9 cellular contexts compared by ENCODE assay signal in the genomic region with DNA sequence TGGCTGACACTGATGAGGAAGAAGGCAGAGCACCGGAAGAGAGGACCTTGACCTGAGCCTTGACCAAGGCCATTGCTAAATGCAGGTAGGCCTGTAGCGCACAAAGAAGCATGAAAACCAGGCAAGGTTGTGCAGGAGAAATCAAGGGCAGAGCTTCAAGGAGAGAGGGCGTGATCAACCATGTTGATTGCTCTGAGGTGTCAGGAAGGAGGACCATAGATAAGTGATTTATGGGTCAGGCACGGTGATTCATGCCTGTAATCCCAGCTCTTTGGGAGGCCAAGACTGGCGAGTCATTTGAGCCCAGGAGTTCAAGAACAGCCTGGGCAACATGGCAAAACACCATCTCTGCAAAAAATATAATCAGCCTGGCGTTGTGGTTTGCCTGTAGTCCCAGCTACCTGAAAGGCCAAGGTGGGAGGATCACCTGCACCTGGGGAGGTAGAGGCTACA. TPM values are rescaled to one million over a fixed set of nuclear protein-coding genes. Genes with fewer than 3 reads are reported as not detected.
DNase-seq lines count a peak whose midpoint lies in the region; ATAC-seq, FAIRE-seq and TF ChIP-seq lines count a peak whose summit lies in the region.
"Had no signal": no experiment of that assay in that cellular context is flagged by ENCODE, and none has a peak within 500 bp of the region (broad histone marks: within the 10 kb centered on the region; RNA-seq: fewer than 3 reads in every experiment).

No MANE protein-coding gene starts in this region.

- H3K27ac ChIP-seq in right atrium auricular region = peak overlapping the region; percentile 38 to 83
- peak overlapping the region; percentile 46 to 98 (median 64) for H3K27ac ChIP-seq in upper lobe of left lung
- H3K27ac ChIP-seq: VCaP had no signal

- peak overlapping the region; percentile 2 to 24 for H3K27ac Mint-ChIP-seq in natural killer cell
- H3K27ac Mint-ChIP-seq in natural killer cell treated with Interleukin-12 subunit alpha and Interleukin-12 subunit beta and Interleukin-15 and Interleukin-18, amount 100 ng/mL, for 72 hours = peak overlapping the region in 1 of 2 donors; percentile 47
- H3K27ac Mint-ChIP-seq in activated CD8-positive, alpha-beta T cell treated with anti-CD3 and anti-CD28 coated beads, Interleukin-2, amount 10 ng/mL, durations not matched to agents 7 days and 5 days = peak overlapping the region; percentile 81
- H3K27ac Mint-ChIP-seq in osteocyte (ENCODE audit: unreplicated experiment) = no peak overlapping the region

- CTCF ChIA-PET in activated CD8-positive, alpha-beta T cell treated with anti-CD3 and anti-CD28 coated beads, Interleukin-2, amount 10 ng/mL, durations not matched to agents 7 days and 5 days (lab: Charles Lee) = interaction anchor here (1.5 to 13.3 kb wide), 4 partner anchors 9 to 23 kb away, joined by 3 to 347 read pairs (median 7); a partner anchor contains a TSS

- TF ChIP-seq CTCF in natural killer cell (IDR thresholded peaks at IDR 0.05) (no peak), right atrium auricular region (IDR thresholded peaks at IDR 0.05) (no peak), upper lobe of left lung (IDR thresholded peaks at IDR 0.05) (no peak), osteocyte (IDR thresholded peaks at IDR 0.05) (no peak)

- ATAC-seq in natural killer cell = no peak
- no peak for ATAC-seq in natural killer cell treated with Interleukin-12 subunit alpha and Interleukin-12 subunit beta and Interleukin-15 and Interleukin-18, amount 100 ng/mL, for 72 hours
- ATAC-seq in activated CD8-positive, alpha-beta T cell treated with anti-CD3 and anti-CD28 coated beads, Interleukin-2, amount 10 ng/mL, durations not matched to agents 7 days and 5 days = no peak
- ATAC-seq in upper lobe of left lung (ENCODE audit: low FRiP score in 2 of 2) = no peak
- ATAC-seq in HG03025 (IDR thresholded peaks at IDR 0.05; ENCODE audit: low FRiP score, unreplicated experiment) = no peak

- no peak overlapping the region for H3K4me3 Mint-ChIP-seq in natural killer cell
- H3K4me3 Mint-ChIP-seq in natural killer cell treated with Interleukin-12 subunit alpha and Interleukin-12 subunit beta and Interleukin-15 and Interleukin-18, amount 100 ng/mL, for 72 hours = no peak overlapping the region
- H3K4me3 Mint-ChIP-seq in activated CD8-positive, alpha-beta T cell treated with anti-CD3 and anti-CD28 coated beads, Interleukin-2, amount 10 ng/mL, durations not matched to agents 7 days and 5 days = peak overlapping the region; percentile 0
- H3K4me3 Mint-ChIP-seq in osteocyte (ENCODE audit: unreplicated experiment) = no peak overlapping the region

- no peaks in the 10 kb centered on the region for H3K36me3 Mint-ChIP-seq in natural killer cell
- H3K36me3 Mint-ChIP-seq in natural killer cell treated with Interleukin-12 subunit alpha and Interleukin-12 subunit beta and Interleukin-15 and Interleukin-18, amount 100 ng/mL, for 72 hours = no peaks in the 10 kb centered on the region
- H3K36me3 Mint-ChIP-seq in activated CD8-positive, alpha-beta T cell treated with anti-CD3 and anti-CD28 coated beads, Interleukin-2, amount 10 ng/mL, durations not matched to agents 7 days and 5 days (ENCODE audit: low read depth) = peaks cover 80% of the 10 kb centered on the region
- peaks cover 5% of the 10 kb centered on the region for H3K36me3 Mint-ChIP-seq in osteocyte (ENCODE audit: unreplicated experiment)

- H3K4me1 ChIP-seq in right atrium auricular region = peaks cover 0 to 100% of the 10 kb centered on the region in 2 donors
- peaks cover 92 to 100% (median 97%) of the 10 kb centered on the region in 4 donors for H3K4me1 ChIP-seq in upper lobe of left lung

- H3K27me3 ChIP-seq in right atrium auricular region (no peaks in the 10 kb centered on the region), upper lobe of left lung (no peaks in the 10 kb centered on the region)

- no peaks in the 10 kb centered on the region for H3K9me3 ChIP-seq in right atrium auricular region
- H3K9me3 ChIP-seq in upper lobe of left lung = no peaks in the 10 kb centered on the region

- 78 to 80% methylated on average over 6 of the region's 6 CpGs for WGBS in upper lobe of left lung, 2 donors

- no peaks in the 10 kb centered on the region for H3K9me3 Mint-ChIP-seq in natural killer cell
- no peaks in the 10 kb centered on the region for H3K9me3 Mint-ChIP-seq in natural killer cell treated with Interleukin-12 subunit alpha and Interleukin-12 subunit beta and Interleukin-15 and Interleukin-18, amount 100 ng/mL, for 72 hours
- no peaks in the 10 kb centered on the region for H3K9me3 Mint-ChIP-seq in activated CD8-positive, alpha-beta T cell treated with anti-CD3 and anti-CD28 coated beads, Interleukin-2, amount 10 ng/mL, durations not matched to agents 7 days and 5 days (ENCODE audit: insufficient read depth)
- no peaks in the 10 kb centered on the region for H3K9me3 Mint-ChIP-seq in osteocyte (ENCODE audit: unreplicated experiment)

- H3K36me3 ChIP-seq in right atrium auricular region (no peaks in the 10 kb centered on the region), upper lobe of left lung (no peaks in the 10 kb centered on the region)

- POLR2A ChIA-PET in activated CD8-positive, alpha-beta T cell treated with anti-CD3 and anti-CD28 coated beads, Interleukin-2, amount 10 ng/mL, durations not matched to agents 7 days and 5 days (lab: Charles Lee) = interaction anchor here (1.0 to 12.6 kb wide), 3 partner anchors 7 to 93 kb away, joined by 3 to 343 read pairs (median 5); a partner anchor contains a TSS

- no peak for DNase-seq in natural killer cell
- no peak for DNase-seq in natural killer cell treated with Interleukin-12 subunit alpha and Interleukin-12 subunit beta and Interleukin-15 and Interleukin-18, amount 100 ng/mL, for 72 hours (ENCODE audit: low spot score)
- no peak for DNase-seq in activated CD8-positive, alpha-beta T cell treated with anti-CD3 and anti-CD28 coated beads, Interleukin-2, amount 10 ng/mL, durations not matched to agents 7 days and 5 days
- DNase-seq in right atrium auricular region (ENCODE audit: low spot score) = no peak
- DNase-seq in upper lobe of left lung = no peak
- DNase-seq in urothelium cell line (ENCODE audit: low spot score) = no peak
- no peak for DNase-seq in osteocyte (ENCODE audit: extremely low spot score, unreplicated experiment)

- intact Hi-C loops in natural killer cell (cut with micrococcal nuclease) = no loop called here

- no peak for TF ChIP-seq POLR2A in upper lobe of left lung (IDR thresholded peaks at IDR 0.05)

- no peak for TF ChIP-seq EP300 in upper lobe of left lung (IDR thresholded peaks at IDR 0.05)

- FAIRE-seq in urothelium cell line (lab: Jason Lieb, UNC) = no peak

- peaks cover 86 to 88% of the 10 kb centered on the region in 2 donors for H3K4me1 Mint-ChIP-seq in natural killer cell
- peaks cover 56 to 63% of the 10 kb centered on the region in 2 donors for H3K4me1 Mint-ChIP-seq in natural killer cell treated with Interleukin-12 subunit alpha and Interleukin-12 subunit beta and Interleukin-15 and Interleukin-18, amount 100 ng/mL, for 72 hours (ENCODE audit: low read depth in 2 of 2)
- H3K4me1 Mint-ChIP-seq in activated CD8-positive, alpha-beta T cell treated with anti-CD3 and anti-CD28 coated beads, Interleukin-2, amount 10 ng/mL, durations not matched to agents 7 days and 5 days (ENCODE audit: low read depth) = peaks cover 94% of the 10 kb centered on the region
- H3K4me1 Mint-ChIP-seq in osteocyte (ENCODE audit: unreplicated experiment) = peaks cover 39% of the 10 kb centered on the region

- H3K4me3 ChIP-seq in right atrium auricular region (no peak overlapping the region), upper lobe of left lung (no peak overlapping the region)

- H3K27me3 Mint-ChIP-seq in natural killer cell (ENCODE audit: low read depth in 2 of 2) = no peaks in the 10 kb centered on the region
- no peaks in the 10 kb centered on the region for H3K27me3 Mint-ChIP-seq in natural killer cell treated with Interleukin-12 subunit alpha and Interleukin-12 subunit beta and Interleukin-15 and Interleukin-18, amount 100 ng/mL, for 72 hours
- H3K27me3 Mint-ChIP-seq in activated CD8-positive, alpha-beta T cell treated with anti-CD3 and anti-CD28 coated beads, Interleukin-2, amount 10 ng/mL, durations not matched to agents 7 days and 5 days (ENCODE audit: low read depth) = no peaks in the 10 kb centered on the region
- no peaks in the 10 kb centered on the region for H3K27me3 Mint-ChIP-seq in osteocyte (ENCODE audit: unreplicated experiment)

RNA-seq across cellular contexts. Expression of a gene that starts 12.4 kb away (rescaled TPM):
- 100 to 1,000 TPM; 199 to 242 (median 236) TPM for total RNA-seq in natural killer cell
- total RNA-seq in natural killer cell treated with Interleukin-12 subunit alpha and Interleukin-12 subunit beta and Interleukin-15 and Interleukin-18, amount 100 ng/mL, for 72 hours = 100 to 1,000 TPM in 1 of 2 donors, 10 to 100 TPM in 1; 54.6 to 114 TPM
- 100 to 1,000 TPM; 395 to 406 TPM for total RNA-seq in activated CD8-positive, alpha-beta T cell treated with anti-CD3 and anti-CD28 coated beads, Interleukin-2, amount 10 ng/mL, durations not matched to agents 7 days and 5 days
- total RNA-seq in right atrium auricular region = 10 to 100 TPM; 24.1 to 59.5 TPM
- total RNA-seq in upper lobe of left lung = 100 to 1,000 TPM in 3 of 6 donors, 10 to 100 TPM in 3; 69.8 to 383 (median 99.5) TPM
- 173 and 179 TPM in 2 replicates for total RNA-seq in osteocyte
